1 cellular context compared by ENCODE assay signal in the genomic region with DNA sequence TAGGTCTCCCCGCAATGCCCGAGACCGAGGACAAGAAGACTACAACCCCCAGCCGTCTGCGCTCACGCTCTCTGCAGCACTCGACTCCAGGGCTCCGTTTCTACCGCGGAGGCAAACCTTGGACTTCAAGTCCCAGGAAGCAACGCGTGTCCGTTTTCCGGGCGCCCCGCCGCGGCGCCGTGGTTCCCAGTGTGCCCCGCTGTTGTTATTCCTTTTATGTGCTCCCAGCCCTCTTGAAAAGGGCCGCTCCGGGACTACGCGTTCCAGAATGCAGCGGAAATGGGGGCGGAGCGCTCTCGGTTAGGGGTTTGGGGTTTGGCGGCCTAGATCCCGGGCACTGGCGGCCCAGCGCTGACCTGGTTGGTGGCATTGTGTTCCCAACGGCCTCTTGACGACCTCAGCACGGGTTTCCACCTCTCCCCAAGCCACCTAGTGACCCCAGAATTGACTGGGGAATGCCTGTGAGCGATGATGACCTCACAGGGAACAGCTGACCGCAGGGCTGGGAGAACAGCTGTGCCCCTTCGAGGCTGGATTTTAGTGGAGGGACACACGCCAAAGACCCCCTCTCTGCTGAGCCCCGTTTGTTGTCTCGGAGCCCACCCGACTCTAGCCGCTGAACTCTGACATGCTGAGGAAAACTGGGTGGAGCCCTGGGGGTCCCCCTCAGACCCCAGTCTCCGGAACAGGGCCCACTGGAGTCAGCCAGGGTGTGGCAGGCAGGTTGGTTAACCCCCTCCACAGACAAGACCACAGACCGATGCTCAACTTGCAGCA.
A peak's percentile ranks its signal among the peaks of the same experiment; 100 is the strongest.
TF ChIP-seq lines count a peak whose summit lies in the region.

No MANE protein-coding gene starts in this region.

TF ChIP-seq in HepG2, 621 proteins besides CTCF, POLR2A, EP300 and RAD21 (continues in another document):
- TF ChIP-seq HINFP (CRISPR knock-in tag; IDR thresholded peaks at IDR 0.05; ENCODE audit: low read depth) = no peak
- no peak for TF ChIP-seq ZBTB34 (CRISPR knock-in tag; IDR thresholded peaks at IDR 0.05)
- peak; percentile 20; the same call in 1 of the 2 replicates for TF ChIP-seq MIXL1 (CRISPR knock-in tag; IDR thresholded peaks at IDR 0.05)
- no peak for TF ChIP-seq GABPA (IDR thresholded peaks at IDR 0.05; ENCODE audit: low read depth, low read length)
- peak; percentile 95 for TF ChIP-seq GABPA (CRISPR knock-in tag; IDR thresholded peaks at IDR 0.05; ENCODE audit: low read depth)
- TF ChIP-seq XBP1 (CRISPR knock-in tag; IDR thresholded peaks at IDR 0.05) = 0 out of 2 replicates have a peak, but pooled peaks have one; percentile 10
- TF ChIP-seq RNF2 (conservative IDR thresholded peaks at IDR 0.05; ENCODE audit: low read depth) = no peak
- peak; percentile 71 for TF ChIP-seq CREB1 (IDR thresholded peaks at IDR 0.05)
- TF ChIP-seq CREB1 (CRISPR knock-in tag; IDR thresholded peaks at IDR 0.05) = peak; percentile 90
- peak; percentile 69; the same call in 1 of the 2 replicates for TF ChIP-seq SALL1 (CRISPR knock-in tag; IDR thresholded peaks at IDR 0.05)
- TF ChIP-seq GATA4 (IDR thresholded peaks at IDR 0.05; ENCODE audit: borderline replicate concordance, low read depth) = 0 out of 2 replicates have a peak, but pooled peaks have one; percentile 21
- peak; percentile 9; the same call in 1 of the 2 replicates for TF ChIP-seq SOX5 (CRISPR knock-in tag; IDR thresholded peaks at IDR 0.05; ENCODE audit: borderline replicate concordance)
- TF ChIP-seq FIP1L1 (IDR thresholded peaks at IDR 0.05; ENCODE audit: borderline replicate concordance, insufficient read depth, low read depth, low read length) = 0 out of 2 replicates have a peak, but pooled peaks have one; percentile 30
- TF ChIP-seq ZFP36L1 (CRISPR knock-in tag; IDR thresholded peaks at IDR 0.05) = no peak
- no peak for TF ChIP-seq ZUFSP (CRISPR knock-in tag; IDR thresholded peaks at IDR 0.05; ENCODE audit: borderline replicate concordance)
- TF ChIP-seq, protein P1, sequence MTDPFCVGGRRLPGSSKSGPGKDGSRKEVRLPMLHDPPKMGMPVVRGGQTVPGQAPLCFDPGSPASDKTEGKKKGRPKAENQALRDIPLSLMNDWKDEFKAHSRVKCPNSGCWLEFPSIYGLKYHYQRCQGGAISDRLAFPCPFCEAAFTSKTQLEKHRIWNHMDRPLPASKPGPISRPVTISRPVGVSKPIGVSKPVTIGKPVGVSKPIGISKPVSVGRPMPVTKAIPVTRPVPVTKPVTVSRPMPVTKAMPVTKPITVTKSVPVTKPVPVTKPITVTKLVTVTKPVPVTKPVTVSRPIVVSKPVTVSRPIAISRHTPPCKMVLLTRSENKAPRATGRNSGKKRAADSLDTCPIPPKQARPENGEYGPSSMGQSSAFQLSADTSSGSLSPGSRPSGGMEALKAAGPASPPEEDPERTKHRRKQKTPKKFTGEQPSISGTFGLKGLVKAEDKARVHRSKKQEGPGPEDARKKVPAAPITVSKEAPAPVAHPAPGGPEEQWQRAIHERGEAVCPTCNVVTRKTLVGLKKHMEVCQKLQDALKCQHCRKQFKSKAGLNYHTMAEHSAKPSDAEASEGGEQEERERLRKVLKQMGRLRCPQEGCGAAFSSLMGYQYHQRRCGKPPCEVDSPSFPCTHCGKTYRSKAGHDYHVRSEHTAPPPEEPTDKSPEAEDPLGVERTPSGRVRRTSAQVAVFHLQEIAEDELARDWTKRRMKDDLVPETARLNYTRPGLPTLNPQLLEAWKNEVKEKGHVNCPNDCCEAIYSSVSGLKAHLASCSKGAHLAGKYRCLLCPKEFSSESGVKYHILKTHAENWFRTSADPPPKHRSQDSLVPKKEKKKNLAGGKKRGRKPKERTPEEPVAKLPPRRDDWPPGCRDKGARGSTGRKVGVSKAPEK (CRISPR knock-in tag; IDR thresholded peaks at IDR 0.05; ENCODE audit: borderline replicate concordance) = no peak
- peak; percentile 52; the same call in 1 of the 2 replicates for TF ChIP-seq TAF1 (CRISPR knock-in tag; IDR thresholded peaks at IDR 0.05)
- TF ChIP-seq, protein P2, sequence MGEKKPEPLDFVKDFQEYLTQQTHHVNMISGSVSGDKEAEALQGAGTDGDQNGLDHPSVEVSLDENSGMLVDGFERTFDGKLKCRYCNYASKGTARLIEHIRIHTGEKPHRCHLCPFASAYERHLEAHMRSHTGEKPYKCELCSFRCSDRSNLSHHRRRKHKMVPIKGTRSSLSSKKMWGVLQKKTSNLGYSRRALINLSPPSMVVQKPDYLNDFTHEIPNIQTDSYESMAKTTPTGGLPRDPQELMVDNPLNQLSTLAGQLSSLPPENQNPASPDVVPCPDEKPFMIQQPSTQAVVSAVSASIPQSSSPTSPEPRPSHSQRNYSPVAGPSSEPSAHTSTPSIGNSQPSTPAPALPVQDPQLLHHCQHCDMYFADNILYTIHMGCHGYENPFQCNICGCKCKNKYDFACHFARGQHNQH (CRISPR knock-in tag; IDR thresholded peaks at IDR 0.05) = peak; percentile 46; the same call in 1 of the 2 replicates
- peak; percentile 58; the same call in 1 of the 2 replicates for TF ChIP-seq GATAD2A (CRISPR knock-in tag; IDR thresholded peaks at IDR 0.05)
- TF ChIP-seq NR2F2 (IDR thresholded peaks at IDR 0.05; ENCODE audit: borderline replicate concordance, low read depth) = peak; percentile 11; the same call in 1 of the 2 replicates
- peak; percentile 13; the same call in 1 of the 2 replicates for TF ChIP-seq ZNF598 (CRISPR knock-in tag; IDR thresholded peaks at IDR 0.05; ENCODE audit: borderline replicate concordance)
- 0 out of 2 replicates have a peak, but pooled peaks have one; percentile 18 for TF ChIP-seq ZNF501 (CRISPR knock-in tag; IDR thresholded peaks at IDR 0.05)
- TF ChIP-seq, protein P3, sequence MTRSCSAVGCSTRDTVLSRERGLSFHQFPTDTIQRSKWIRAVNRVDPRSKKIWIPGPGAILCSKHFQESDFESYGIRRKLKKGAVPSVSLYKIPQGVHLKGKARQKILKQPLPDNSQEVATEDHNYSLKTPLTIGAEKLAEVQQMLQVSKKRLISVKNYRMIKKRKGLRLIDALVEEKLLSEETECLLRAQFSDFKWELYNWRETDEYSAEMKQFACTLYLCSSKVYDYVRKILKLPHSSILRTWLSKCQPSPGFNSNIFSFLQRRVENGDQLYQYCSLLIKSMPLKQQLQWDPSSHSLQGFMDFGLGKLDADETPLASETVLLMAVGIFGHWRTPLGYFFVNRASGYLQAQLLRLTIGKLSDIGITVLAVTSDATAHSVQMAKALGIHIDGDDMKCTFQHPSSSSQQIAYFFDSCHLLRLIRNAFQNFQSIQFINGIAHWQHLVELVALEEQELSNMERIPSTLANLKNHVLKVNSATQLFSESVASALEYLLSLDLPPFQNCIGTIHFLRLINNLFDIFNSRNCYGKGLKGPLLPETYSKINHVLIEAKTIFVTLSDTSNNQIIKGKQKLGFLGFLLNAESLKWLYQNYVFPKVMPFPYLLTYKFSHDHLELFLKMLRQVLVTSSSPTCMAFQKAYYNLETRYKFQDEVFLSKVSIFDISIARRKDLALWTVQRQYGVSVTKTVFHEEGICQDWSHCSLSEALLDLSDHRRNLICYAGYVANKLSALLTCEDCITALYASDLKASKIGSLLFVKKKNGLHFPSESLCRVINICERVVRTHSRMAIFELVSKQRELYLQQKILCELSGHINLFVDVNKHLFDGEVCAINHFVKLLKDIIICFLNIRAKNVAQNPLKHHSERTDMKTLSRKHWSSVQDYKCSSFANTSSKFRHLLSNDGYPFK (CRISPR knock-in tag; IDR thresholded peaks at IDR 0.05; ENCODE audit: borderline replicate concordance) = peak; percentile 56; the same call in 1 of the 2 replicates
- TF ChIP-seq RBFOX2 (IDR thresholded peaks at IDR 0.05; ENCODE audit: low read depth, low read length) = peak; percentile 67
- TF ChIP-seq ISX (CRISPR knock-in tag; conservative IDR thresholded peaks at IDR 0.05) = no peak
- TF ChIP-seq NFRKB (IDR thresholded peaks at IDR 0.05) = no peak
- peak; percentile 89 for TF ChIP-seq PHF21A (CRISPR knock-in tag; IDR thresholded peaks at IDR 0.05)
- peak; percentile 62; the same call in 1 of the 2 replicates for TF ChIP-seq PHF20 (CRISPR knock-in tag; IDR thresholded peaks at IDR 0.05)
- TF ChIP-seq ZFP82 (CRISPR knock-in tag; IDR thresholded peaks at IDR 0.05; ENCODE audit: borderline replicate concordance) = no peak
- peak; percentile 51 for TF ChIP-seq RARA (CRISPR knock-in tag; IDR thresholded peaks at IDR 0.05)
- TF ChIP-seq HNRNPLL (IDR thresholded peaks at IDR 0.05; ENCODE audit: low read depth, low read length, poor library complexity, severe bottlenecking) = peak; percentile 76
- TF ChIP-seq, protein P4, sequence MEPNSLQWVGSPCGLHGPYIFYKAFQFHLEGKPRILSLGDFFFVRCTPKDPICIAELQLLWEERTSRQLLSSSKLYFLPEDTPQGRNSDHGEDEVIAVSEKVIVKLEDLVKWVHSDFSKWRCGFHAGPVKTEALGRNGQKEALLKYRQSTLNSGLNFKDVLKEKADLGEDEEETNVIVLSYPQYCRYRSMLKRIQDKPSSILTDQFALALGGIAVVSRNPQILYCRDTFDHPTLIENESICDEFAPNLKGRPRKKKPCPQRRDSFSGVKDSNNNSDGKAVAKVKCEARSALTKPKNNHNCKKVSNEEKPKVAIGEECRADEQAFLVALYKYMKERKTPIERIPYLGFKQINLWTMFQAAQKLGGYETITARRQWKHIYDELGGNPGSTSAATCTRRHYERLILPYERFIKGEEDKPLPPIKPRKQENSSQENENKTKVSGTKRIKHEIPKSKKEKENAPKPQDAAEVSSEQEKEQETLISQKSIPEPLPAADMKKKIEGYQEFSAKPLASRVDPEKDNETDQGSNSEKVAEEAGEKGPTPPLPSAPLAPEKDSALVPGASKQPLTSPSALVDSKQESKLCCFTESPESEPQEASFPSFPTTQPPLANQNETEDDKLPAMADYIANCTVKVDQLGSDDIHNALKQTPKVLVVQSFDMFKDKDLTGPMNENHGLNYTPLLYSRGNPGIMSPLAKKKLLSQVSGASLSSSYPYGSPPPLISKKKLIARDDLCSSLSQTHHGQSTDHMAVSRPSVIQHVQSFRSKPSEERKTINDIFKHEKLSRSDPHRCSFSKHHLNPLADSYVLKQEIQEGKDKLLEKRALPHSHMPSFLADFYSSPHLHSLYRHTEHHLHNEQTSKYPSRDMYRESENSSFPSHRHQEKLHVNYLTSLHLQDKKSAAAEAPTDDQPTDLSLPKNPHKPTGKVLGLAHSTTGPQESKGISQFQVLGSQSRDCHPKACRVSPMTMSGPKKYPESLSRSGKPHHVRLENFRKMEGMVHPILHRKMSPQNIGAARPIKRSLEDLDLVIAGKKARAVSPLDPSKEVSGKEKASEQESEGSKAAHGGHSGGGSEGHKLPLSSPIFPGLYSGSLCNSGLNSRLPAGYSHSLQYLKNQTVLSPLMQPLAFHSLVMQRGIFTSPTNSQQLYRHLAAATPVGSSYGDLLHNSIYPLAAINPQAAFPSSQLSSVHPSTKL (CRISPR knock-in tag; IDR thresholded peaks at IDR 0.05) = peak; percentile 40; the same call in 1 of the 2 replicates
- TF ChIP-seq ZNF230 (CRISPR knock-in tag; IDR thresholded peaks at IDR 0.05) = 0 out of 2 replicates have a peak, but pooled peaks have one; percentile 36
- no peak for TF ChIP-seq ZNF496 (CRISPR knock-in tag; IDR thresholded peaks at IDR 0.05; ENCODE audit: insufficient replicate concordance)
- TF ChIP-seq ARID3A (IDR thresholded peaks at IDR 0.05; ENCODE audit: low read depth, low read length) = no peak
- TF ChIP-seq FOXP1 (IDR thresholded peaks at IDR 0.05) = no peak
- TF ChIP-seq FOXP1 (CRISPR knock-in tag; IDR thresholded peaks at IDR 0.05) = no peak
- no peak for TF ChIP-seq ZNF260 (CRISPR knock-in tag; IDR thresholded peaks at IDR 0.05; ENCODE audit: borderline replicate concordance, low read depth)
